1 cellular context compared by ENCODE assay signal in the genomic region with DNA sequence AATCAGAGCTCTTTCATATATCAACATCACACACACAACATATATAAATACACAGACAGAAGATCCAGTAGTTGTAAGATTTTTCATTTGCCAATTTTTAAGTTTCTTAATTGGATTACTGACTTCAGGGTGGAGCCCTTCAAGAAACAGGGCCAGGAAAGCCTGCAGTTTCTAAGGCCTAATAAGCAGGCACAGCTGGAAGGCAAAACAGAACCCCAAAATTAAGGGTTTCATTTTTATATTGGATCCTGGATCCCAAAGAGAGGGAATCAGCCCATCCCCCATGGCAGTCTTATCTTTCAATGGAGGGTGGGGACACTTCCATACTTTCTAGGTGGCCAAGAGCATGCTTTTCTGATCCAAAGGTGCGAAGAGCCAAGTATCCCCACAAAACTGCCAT.
A peak's percentile ranks its signal among the peaks of the same experiment; 100 is the strongest.
TF ChIP-seq lines count a peak whose summit lies in the region.

No MANE protein-coding gene starts in this region.

TF ChIP-seq in K562, 482 proteins besides CTCF, POLR2A, EP300 and RAD21:
- TF ChIP-seq ZNF24 (IDR thresholded peaks at IDR 0.05) = no peak
- TF ChIP-seq ZNF75A (CRISPR knock-in tag; IDR thresholded peaks at IDR 0.05) = no peak
- TF ChIP-seq CBX3 (IDR thresholded peaks at IDR 0.05; ENCODE audit: borderline replicate concordance in 1 of 2, low read length in 2 of 2) = peak in 1 of 2 experiments; percentile 42; a peak in 1 of 3 replicates
- TF ChIP-seq, protein P1, sequence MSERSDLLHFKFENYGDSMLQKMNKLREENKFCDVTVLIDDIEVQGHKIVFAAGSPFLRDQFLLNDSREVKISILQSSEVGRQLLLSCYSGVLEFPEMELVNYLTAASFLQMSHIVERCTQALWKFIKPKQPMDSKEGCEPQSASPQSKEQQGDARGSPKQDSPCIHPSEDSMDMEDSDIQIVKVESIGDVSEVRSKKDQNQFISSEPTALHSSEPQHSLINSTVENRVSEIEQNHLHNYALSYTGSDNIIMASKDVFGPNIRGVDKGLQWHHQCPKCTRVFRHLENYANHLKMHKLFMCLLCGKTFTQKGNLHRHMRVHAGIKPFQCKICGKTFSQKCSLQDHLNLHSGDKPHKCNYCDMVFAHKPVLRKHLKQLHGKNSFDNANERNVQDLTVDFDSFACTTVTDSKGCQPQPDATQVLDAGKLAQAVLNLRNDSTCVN (CRISPR knock-in tag; IDR thresholded peaks at IDR 0.05) = no peak
- TF ChIP-seq SAP30 (IDR thresholded peaks at IDR 0.05; ENCODE audit: borderline replicate concordance, insufficient read depth, low read depth, low read length, poor library complexity, severe bottlenecking) = no peak
- no peak for TF ChIP-seq RUNX1 (IDR thresholded peaks at IDR 0.05; ENCODE audit: low read depth)
- no peak for TF ChIP-seq OTX1 (CRISPR knock-in tag; IDR thresholded peaks at IDR 0.05)
- TF ChIP-seq NFYB (IDR thresholded peaks at IDR 0.05; ENCODE audit: extremely low read depth, insufficient read length) = no peak
- no peak for TF ChIP-seq FOXP1 (CRISPR knock-in tag; IDR thresholded peaks at IDR 0.05)
- TF ChIP-seq BACH1 (tag; IDR thresholded peaks at IDR 0.05) = no peak
- TF ChIP-seq, protein P2, sequence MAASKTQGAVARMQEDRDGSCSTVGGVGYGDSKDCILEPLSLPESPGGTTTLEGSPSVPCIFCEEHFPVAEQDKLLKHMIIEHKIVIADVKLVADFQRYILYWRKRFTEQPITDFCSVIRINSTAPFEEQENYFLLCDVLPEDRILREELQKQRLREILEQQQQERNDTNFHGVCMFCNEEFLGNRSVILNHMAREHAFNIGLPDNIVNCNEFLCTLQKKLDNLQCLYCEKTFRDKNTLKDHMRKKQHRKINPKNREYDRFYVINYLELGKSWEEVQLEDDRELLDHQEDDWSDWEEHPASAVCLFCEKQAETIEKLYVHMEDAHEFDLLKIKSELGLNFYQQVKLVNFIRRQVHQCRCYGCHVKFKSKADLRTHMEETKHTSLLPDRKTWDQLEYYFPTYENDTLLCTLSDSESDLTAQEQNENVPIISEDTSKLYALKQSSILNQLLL (CRISPR knock-in tag; IDR thresholded peaks at IDR 0.05; ENCODE audit: borderline replicate concordance) = no peak
- no peak for TF ChIP-seq SREBF1 (IDR thresholded peaks at IDR 0.05; ENCODE audit: borderline replicate concordance, low read depth, low read length)
- peak; percentile 31; the same call in 1 of the 2 replicates for TF ChIP-seq TRIM28 (IDR thresholded peaks at IDR 0.05)
- TF ChIP-seq STAT5A (IDR thresholded peaks at IDR 0.05; ENCODE audit: borderline replicate concordance, low read length) = no peak
- no peak for TF ChIP-seq USF2 (CRISPR knock-in tag; IDR thresholded peaks at IDR 0.05)
- TF ChIP-seq EWSR1 (IDR thresholded peaks at IDR 0.05; ENCODE audit: borderline replicate concordance, low read depth, partially characterized antibody) = no peak
- no peak for TF ChIP-seq ZNF507 (tag; conservative IDR thresholded peaks at IDR 0.05)
- TF ChIP-seq TAF9B (IDR thresholded peaks at IDR 0.05; ENCODE audit: partially characterized antibody) = no peak
- TF ChIP-seq ZSCAN32 (CRISPR knock-in tag; IDR thresholded peaks at IDR 0.05) = no peak
- TF ChIP-seq RFX7 (CRISPR knock-in tag; IDR thresholded peaks at IDR 0.05) = no peak
- no peak for TF ChIP-seq SREBF2 (CRISPR knock-in tag; IDR thresholded peaks at IDR 0.05)
- peak; percentile 65 for TF ChIP-seq ZFP36 (IDR thresholded peaks at IDR 0.05; ENCODE audit: low read depth, low read length, partially characterized antibody)
- TF ChIP-seq BCL6 (CRISPR knock-in tag; IDR thresholded peaks at IDR 0.05) = no peak
- TF ChIP-seq COPS2 (conservative IDR thresholded peaks at IDR 0.05) = no peak
- TF ChIP-seq RERE (CRISPR knock-in tag; IDR thresholded peaks at IDR 0.05; ENCODE audit: borderline replicate concordance) = no peak
